ENCODE assay signal across 29 cellular contexts in the genomic region with DNA sequence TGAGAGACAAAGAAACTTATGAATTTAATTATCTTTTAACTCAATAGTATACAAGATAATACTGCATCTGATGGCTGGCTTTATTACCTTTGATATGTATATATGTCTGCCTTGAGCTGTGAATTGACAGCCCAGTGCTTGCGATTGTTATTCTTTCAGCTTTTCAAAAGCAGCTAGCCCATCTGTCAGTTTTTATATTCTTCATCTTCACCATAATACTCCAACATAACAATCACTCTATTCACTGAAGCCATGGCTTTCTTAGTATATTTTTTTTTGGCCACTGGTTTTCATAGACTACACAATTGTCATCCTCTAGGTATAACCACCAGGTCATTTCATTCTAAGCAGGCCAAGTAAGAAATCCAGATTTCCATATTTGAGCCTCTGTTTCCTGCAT.
"Had no signal": no experiment of that assay in that cellular context is flagged by ENCODE, and none has a peak within 500 bp of the region (broad histone marks: within the 10 kb centered on the region; RNA-seq: fewer than 3 reads in every experiment).

No MANE protein-coding gene starts in this region.

- H3K9ac ChIP-seq: SK-N-SH had no signal

- H3K27me3 ChIP-seq: Peyer's patch, SJSA1 had no signal

- H3K36me3 ChIP-seq: Peyer's patch, SJSA1 had no signal

- ATAC-seq: PC-3 had no signal

- H3K9me2 ChIP-seq: SK-N-SH had no signal

- H3K4me1 ChIP-seq: Peyer's patch, SJSA1 had no signal

- H3K27ac ChIP-seq: Peyer's patch, SJSA1 had no signal

- H3K9me3 ChIP-seq: Peyer's patch, SJSA1, SK-N-SH had no signal

- DNase-seq: KG1, NCI-H1048, NCI-H1092 treated with DMSO at 0.1 percent for 48 hours, NCI-H1105 treated with DMSO at 0.1 percent for 48 hours, NCI-H1417, NCI-H1436, NCI-H146, NCI-H1694, NCI-H187, NCI-H1930, NCI-H2029 treated with DMSO at 0.1 percent for 48 hours, NCI-H2081 treated with DMSO at 0.1 percent for 48 hours, NCI-H2107, NCI-H2171, NCI-H226, NCI-H446 treated with DMSO at 0.1 percent for 48 hours, NCI-H510A, NCI-H526, NCI-H748 treated with DMSO at 0.1 percent for 48 hours, NCI-H82, OCI-M1, PC-3, Peyer's patch, Right ventricle myocardium superior, RPMI8226, SHP77 treated with DMSO at 0.1 percent for 48 hours, SK-N-SH, SW 1271 had no signal

- H3K4me3 ChIP-seq: Peyer's patch, SJSA1 had no signal

- H3K4me2 ChIP-seq: SK-N-SH had no signal
